23 cellular contexts compared by ENCODE assay signal in genomic region chr2:149027602-149028250, GRCh38. TPM values are rescaled to one million over a fixed set of nuclear protein-coding genes. Genes with fewer than 3 reads are reported as not detected.
DNase-seq lines count a peak whose midpoint lies in the region; ATAC-seq, FAIRE-seq and TF ChIP-seq lines count a peak whose summit lies in the region.
"Had no signal": no experiment of that assay in that cellular context is flagged by ENCODE, and none has a peak within 500 bp of the region (broad histone marks: within the 10 kb centered on the region; RNA-seq: fewer than 3 reads in every experiment).

No MANE protein-coding gene starts in this region.

- H3K4me1 ChIP-seq in SJSA1 (replicated peaks) (peaks cover 13% of the 10 kb centered on the region), foreskin keratinocyte (peaks cover 24% of the 10 kb centered on the region)

- no peak for TF ChIP-seq CTCF in foreskin keratinocyte (conservative IDR thresholded peaks at IDR 0.05)
- TF ChIP-seq CTCF in type B pancreatic cell (conservative IDR thresholded peaks at IDR 0.05): no peak
- no peak for TF ChIP-seq CTCF in D721Med (IDR thresholded peaks at IDR 0.05; ENCODE audit: insufficient read depth, missing control alignments)
- no peak for TF ChIP-seq CTCF in mesothelial cell of epicardium (IDR thresholded peaks at IDR 0.05; ENCODE audit: unreplicated experiment)

- peak; percentile 93 for ATAC-seq in foreskin keratinocyte
- ATAC-seq: activated CD8-positive, alpha-beta memory T cell treated with anti-CD3 and anti-CD28 coated beads, Interleukin-2, amount 10 ng/mL, durations not matched to agents 7 days and 5 days; left lobe of liver had no signal

- DNase-seq in SIG-M5 treated with dmso at 0.1 percent for 504 hours (lab: John Stamatoyannopoulos, UW; ENCODE audit: unreplicated experiment): peak; percentile 30
- DNase-seq in SIG-M5 (lab: John Stamatoyannopoulos, UW): no peak
- DNase-seq in SJSA1 (ENCODE audit: low read depth in 1 of 2, low spot score in 2 of 2): peak in 1 of 2 experiments; percentile 46
- peak; percentile 91 to 95 for DNase-seq in foreskin keratinocyte
- DNase-seq in type B pancreatic cell (ENCODE audit: extremely low spot score, unreplicated experiment): no peak
- DNase-seq in D721Med (ENCODE audit: insufficient read length, low spot score): no peak
- DNase-seq in mesothelial cell of epicardium (ENCODE audit: low spot score in 2 of 2, unreplicated experiment in 2 of 2): no peak
- no peak for DNase-seq in NCI-H82 (lab: John Stamatoyannopoulos, UW)
- DNase-seq: activated CD4-positive, alpha-beta T cell treated with anti-CD3 and anti-CD28 coated beads for 4 hours; activated CD8-positive, alpha-beta memory T cell treated with anti-CD3 and anti-CD28 coated beads, Interleukin-2, amount 10 ng/mL, durations not matched to agents 7 days and 5 days; Calu3; erythroblast; GDM1; HCEC 1CT; NCI-H1048; NCI-H2081 had no signal

- FAIRE-seq in D721Med (lab: Jason Lieb, UNC): no peak

- peaks cover 36% of the 10 kb centered on the region for H3K4me1 Mint-ChIP-seq in type B pancreatic cell (ENCODE audit: unreplicated experiment)
- H3K4me1 Mint-ChIP-seq in mesothelial cell of epicardium: peaks cover 53% of the 10 kb centered on the region

- H3K4me3 ChIP-seq in SJSA1: no peak overlapping the region
- H3K4me3 ChIP-seq: BLaER1, cardiac muscle cell had no signal

- H3K27me3 ChIP-seq in SJSA1 (replicated peaks) (no peaks in the 10 kb centered on the region), foreskin keratinocyte (no peaks in the 10 kb centered on the region)
- H3K27me3 ChIP-seq: BLaER1, cardiac muscle cell had no signal

- H3K9me3 ChIP-seq in SJSA1 (replicated peaks): no peaks in the 10 kb centered on the region
- H3K9me3 ChIP-seq: BLaER1 had no signal

- H3K36me3 Mint-ChIP-seq in type B pancreatic cell (no peaks in the 10 kb centered on the region), mesothelial cell of epicardium (no peaks in the 10 kb centered on the region)
- H3K36me3 Mint-ChIP-seq: activated CD8-positive, alpha-beta memory T cell treated with anti-CD3 and anti-CD28 coated beads, Interleukin-2, amount 10 ng/mL, durations not matched to agents 7 days and 5 days had no signal

- peaks cover 3% of the 10 kb centered on the region for H3K27me3 Mint-ChIP-seq in type B pancreatic cell
- no peaks in the 10 kb centered on the region for H3K27me3 Mint-ChIP-seq in mesothelial cell of epicardium (ENCODE audit: low read depth)

- H3K27ac ChIP-seq in SJSA1 (peak overlapping the region; percentile 14; the same call in 1 of the 2 replicates), foreskin keratinocyte (peak overlapping the region; percentile 18)
- H3K27ac ChIP-seq: BLaER1, cardiac muscle cell had no signal

- H3K36me3 ChIP-seq in SJSA1: no peaks in the 10 kb centered on the region
- H3K36me3 ChIP-seq: BLaER1, cardiac muscle cell had no signal

- H3K4me3 Mint-ChIP-seq in type B pancreatic cell: peak overlapping the region; percentile 68
- H3K4me3 Mint-ChIP-seq in mesothelial cell of epicardium: no peak overlapping the region
- H3K4me3 Mint-ChIP-seq: activated CD8-positive, alpha-beta memory T cell treated with anti-CD3 and anti-CD28 coated beads, Interleukin-2, amount 10 ng/mL, durations not matched to agents 7 days and 5 days had no signal

- H3K27ac Mint-ChIP-seq in type B pancreatic cell (peak overlapping the region; percentile 63), mesothelial cell of epicardium (no peak overlapping the region)
- H3K27ac Mint-ChIP-seq: activated CD8-positive, alpha-beta memory T cell treated with anti-CD3 and anti-CD28 coated beads, Interleukin-2, amount 10 ng/mL, durations not matched to agents 7 days and 5 days; activated T-helper 2 cell treated with anti-CD3 and anti-CD28 coated beads, Interferon-gamma antibody, Interleukin-2, Interleukin-4, amounts not matched to agents 10 μg/mL and 5 μg/mL and 100 μg/mL, durations not matched to agents 14 hours and 24 hours and 36 hours had no signal

- H3K9me3 Mint-ChIP-seq in type B pancreatic cell (no peaks in the 10 kb centered on the region), mesothelial cell of epicardium (no peaks in the 10 kb centered on the region)
- H3K9me3 Mint-ChIP-seq: activated T-helper 2 cell treated with anti-CD3 and anti-CD28 coated beads, Interferon-gamma antibody, Interleukin-2, Interleukin-4, amounts not matched to agents 10 μg/mL and 5 μg/mL and 100 μg/mL, durations not matched to agents 14 hours and 24 hours and 36 hours had no signal

RNA-seq across cellular contexts. Expression of gene LYPD6B, which starts 10.8 kb away (rescaled TPM):
- total RNA-seq in SJSA1 (2014; rRNA removed; shearing (Covaris generic)): 35.7 and 43.3 TPM in 2 replicates
- total RNA-seq in foreskin keratinocyte: 5.2 and 7.7 TPM in 2 replicates
- polyA plus RNA-seq in foreskin keratinocyte: 5.8 and 8.8 TPM in 2 replicates
- 23.7 and 40.1 TPM in 2 replicates for total RNA-seq in type B pancreatic cell (ENCODE audit: low replicate concordance)
- total RNA-seq in mesothelial cell of epicardium: 27.2 to 30.6 TPM (median 28.8 TPM) in 3 replicates
- total RNA-seq: A673; activated CD8-positive, alpha-beta memory T cell treated with anti-CD3 and anti-CD28 coated beads, Interleukin-2, amount 10 ng/mL, durations not matched to agents 7 days and 5 days; activated T-helper 2 cell treated with anti-CD3 and anti-CD28 coated beads, Interferon-gamma antibody, Interleukin-2, Interleukin-4, amounts not matched to agents 10 μg/mL and 5 μg/mL and 100 μg/mL, durations not matched to agents 14 hours and 24 hours and 36 hours; dermis microvascular lymphatic vessel endothelial cell; left lobe of liver; mononuclear cell had no signal

Comparison
In these comparisons a context has a peak if more than half of its experiments do, and no peak if none do; other contexts are left out.
1. DNase-seq: peak in SIG-M5 treated with dmso at 0.1 percent for 504 hours (single experiment) and foreskin keratinocyte (2 of 2); none in SIG-M5 (single experiment), type B pancreatic cell (single experiment), D721Med (single experiment), mesothelial cell of epicardium (0 of 2) and NCI-H82 (single experiment).